In genomic region chr3:30535515-30535914, GRCh38 we compare ENCODE assay signal across 18 cellular contexts.
DNase-seq lines count a peak whose midpoint lies in the region; ATAC-seq, FAIRE-seq and TF ChIP-seq lines count a peak whose summit lies in the region.
"Had no signal": no experiment of that assay in that cellular context is flagged by ENCODE, and none has a peak within 500 bp of the region (broad histone marks: within the 10 kb centered on the region; RNA-seq: fewer than 3 reads in every experiment).

No MANE protein-coding gene starts in this region.

- H3K4me3 Mint-ChIP-seq in neural progenitor cell = no peak overlapping the region
- H3K4me3 Mint-ChIP-seq in effector memory CD8-positive, alpha-beta T cell = no peak overlapping the region
- H3K4me3 Mint-ChIP-seq: B cell; CD4-positive, alpha-beta memory T cell; GM23338 had no signal

- H3K9me3 Mint-ChIP-seq in neural progenitor cell = peaks cover 4% of the 10 kb centered on the region
- H3K9me3 Mint-ChIP-seq in effector memory CD8-positive, alpha-beta T cell = no peaks in the 10 kb centered on the region

- no peak overlapping the region for H3K27ac Mint-ChIP-seq in neural progenitor cell
- no peak overlapping the region for H3K27ac Mint-ChIP-seq in effector memory CD8-positive, alpha-beta T cell
- H3K27ac Mint-ChIP-seq: B cell; CD4-positive, alpha-beta memory T cell; GM23338 had no signal

- TF ChIP-seq POLR2A in gastrocnemius medialis (IDR thresholded peaks at IDR 0.05) = no peak

- in situ Hi-C loops in gastrocnemius medialis (cut with MboI; ENCODE audit: low sequenced_read_pairs in 4 of 4) = no loop called here

- H3K36me3 ChIP-seq in adipocyte (ENCODE audit: control insufficient read depth, insufficient read depth, low read length, severe bottlenecking) (no peaks in the 10 kb centered on the region), gastrocnemius medialis (no peaks in the 10 kb centered on the region), neural progenitor cell (no peaks in the 10 kb centered on the region), SJCRH30 (no peaks in the 10 kb centered on the region)

- no peaks in the 10 kb centered on the region for H3K27me3 ChIP-seq in adipocyte (replicated peaks; ENCODE audit: control insufficient read depth, insufficient read depth, low read length)
- H3K27me3 ChIP-seq in gastrocnemius medialis = no peaks in the 10 kb centered on the region
- no peaks in the 10 kb centered on the region for H3K27me3 ChIP-seq in neural progenitor cell
- H3K27me3 ChIP-seq in SJCRH30 = no peaks in the 10 kb centered on the region

- TF ChIP-seq CTCF in AG09309 (IDR thresholded peaks at IDR 0.05; ENCODE audit: control insufficient read depth, insufficient read depth, low read depth, low read length, missing control alignments) (no peak), gastrocnemius medialis (IDR thresholded peaks at IDR 0.05 in 4 of 5, conservative IDR thresholded peaks at IDR 0.05 in 1 of 5) (no peak), neural progenitor cell (IDR thresholded peaks at IDR 0.05) (no peak)

- no peaks in the 10 kb centered on the region for H3F3A ChIP-seq in neural progenitor cell (ENCODE audit: low read depth)

- H3K9ac ChIP-seq in adipocyte (ENCODE audit: low read length) (peak overlapping the region; percentile 61), neural progenitor cell (no peak overlapping the region)

- H3K27ac ChIP-seq in gastrocnemius medialis (peak overlapping the region; percentile 5 to 44 (median 28)), neural progenitor cell (no peak overlapping the region), SJCRH30 (no peak overlapping the region)
- H3K27ac ChIP-seq: A549 had no signal

- H2AFZ ChIP-seq in neural progenitor cell (replicated peaks) = no peak overlapping the region
- H2AFZ ChIP-seq: GM23338 had no signal

- H3K4me2 ChIP-seq in neural progenitor cell = no peak overlapping the region
- H3K4me2 ChIP-seq: A549, GM23338 had no signal

- DNase-seq in AG09309 (ENCODE audit: low read depth) (peak; percentile 27), adipocyte (ENCODE audit: low read depth) (peak; percentile 40), frontal cortex (ENCODE audit: low spot score in 2 of 2) (no peak), gastrocnemius medialis (no peak), neural progenitor cell (ENCODE audit: low spot score) (no peak), SJCRH30 (no peak)
- DNase-seq in effector memory CD8-positive, alpha-beta T cell = no peak
- DNase-seq: CD4-positive, alpha-beta memory T cell; DMS79; NCI-H1092 treated with DMSO at 0.1 percent for 48 hours; NCI-H1694; NCI-H2107 had no signal

- no peaks in the 10 kb centered on the region for H4K20me1 ChIP-seq in neural progenitor cell (ENCODE audit: low read depth)

- H3K36me3 Mint-ChIP-seq in neural progenitor cell = no peaks in the 10 kb centered on the region
- no peaks in the 10 kb centered on the region for H3K36me3 Mint-ChIP-seq in effector memory CD8-positive, alpha-beta T cell (ENCODE audit: insufficient read depth)
- H3K36me3 Mint-ChIP-seq: CD4-positive, alpha-beta memory T cell had no signal

- H3K4me3 ChIP-seq in AG09309 (ENCODE audit: control insufficient read depth, low read depth, low read length) = no peak overlapping the region
- H3K4me3 ChIP-seq in adipocyte (ENCODE audit: low read length) = no peak overlapping the region
- no peak overlapping the region for H3K4me3 ChIP-seq in gastrocnemius medialis
- no peak overlapping the region for H3K4me3 ChIP-seq in neural progenitor cell
- H3K4me3 ChIP-seq in SJCRH30 = no peak overlapping the region
- H3K4me3 ChIP-seq: A549, GM23338 had no signal

- no peaks in the 10 kb centered on the region for H3K79me2 ChIP-seq in neural progenitor cell (ENCODE audit: low read depth)

- H3K27me3 Mint-ChIP-seq in neural progenitor cell (ENCODE audit: insufficient read depth, low read depth) = peaks cover 2% of the 10 kb centered on the region
- no peaks in the 10 kb centered on the region for H3K27me3 Mint-ChIP-seq in effector memory CD8-positive, alpha-beta T cell
- H3K27me3 Mint-ChIP-seq: B cell; CD4-positive, alpha-beta memory T cell had no signal

- H3K9me3 ChIP-seq in adipocyte (ENCODE audit: control insufficient read depth, low read length) (no peaks in the 10 kb centered on the region), gastrocnemius medialis (no peaks in the 10 kb centered on the region), neural progenitor cell (ENCODE audit: low read depth) (no peaks in the 10 kb centered on the region), SJCRH30 (replicated peaks) (no peaks in the 10 kb centered on the region)
- H3K9me3 ChIP-seq: A549 had no signal

- peak; percentile 56 to 68 for ATAC-seq in gastrocnemius medialis
- no peak for ATAC-seq in activated CD4-positive, CD25-positive, alpha-beta regulatory T cell treated with anti-CD3 and anti-CD28 coated beads, Interleukin-2, amount 50 U/mL, for 24 hours
- ATAC-seq in effector memory CD8-positive, alpha-beta T cell (replicated peaks) = no peak
- ATAC-seq: A549, GM23338 had no signal

- peaks cover 29% of the 10 kb centered on the region for H3K4me1 ChIP-seq in adipocyte (ENCODE audit: control insufficient read depth, insufficient read depth, low read length)
- no peaks in the 10 kb centered on the region for H3K4me1 ChIP-seq in gastrocnemius medialis
- H3K4me1 ChIP-seq in neural progenitor cell = no peaks in the 10 kb centered on the region
- H3K4me1 ChIP-seq in SJCRH30 = peaks cover 13% of the 10 kb centered on the region; the same call in 1 of the 2 replicates

- FAIRE-seq in frontal cortex (lab: Jason Lieb, UNC) = peak; percentile 88
- FAIRE-seq: A549, GM12892, GM19239 had no signal

- H3K4me1 Mint-ChIP-seq in neural progenitor cell = no peaks in the 10 kb centered on the region
- no peaks in the 10 kb centered on the region for H3K4me1 Mint-ChIP-seq in effector memory CD8-positive, alpha-beta T cell (ENCODE audit: low read depth in 2 of 2)

- intact Hi-C loops in gastrocnemius medialis (cut with DNase I; ENCODE audit: low total_unique reads) = no loop called here

Comparison
In these comparisons a context has a peak if more than half of its experiments do, and no peak if none do; other contexts are left out.
1. DNase-seq: peak in AG09309 (single experiment) and adipocyte (single experiment); none in frontal cortex (0 of 2), gastrocnemius medialis (0 of 2), neural progenitor cell (single experiment), effector memory CD8-positive, alpha-beta T cell (0 of 3) and SJCRH30 (0 of 2).
2. ATAC-seq: peak in gastrocnemius medialis (2 of 2); none in activated CD4-positive, CD25-positive, alpha-beta regulatory T cell treated with anti-CD3 and anti-CD28 coated beads, Interleukin-2, amount 50 U/mL, for 24 hours (0 of 2) and effector memory CD8-positive, alpha-beta T cell (single experiment).
3. H3K27ac ChIP-seq: peak in gastrocnemius medialis (4 of 4); none in neural progenitor cell (single experiment) and SJCRH30 (single experiment).